ENCODE assay signal across 14 cellular contexts in genomic region chr14:55546212-55546874, GRCh38. TPM values are rescaled to one million over a fixed set of nuclear protein-coding genes. Genes with fewer than 3 reads are reported as not detected.
A peak's percentile ranks its signal among the peaks of the same experiment; 100 is the strongest.
DNase-seq lines count a peak whose midpoint lies in the region; ATAC-seq and TF ChIP-seq lines count a peak whose summit lies in the region.
"Had no signal": no experiment of that assay in that cellular context is flagged by ENCODE, and none has a peak within 500 bp of the region (broad histone marks: within the 10 kb centered on the region; RNA-seq: fewer than 3 reads in every experiment).

No MANE protein-coding gene starts in this region.

- H3K4me1 Mint-ChIP-seq in glutamatergic neuron (ENCODE audit: low read depth, unreplicated experiment), result no peaks in the 10 kb centered on the region
- H3K4me1 Mint-ChIP-seq: H9 had no signal

- ATAC-seq in GM19324 (IDR thresholded peaks at IDR 0.05; ENCODE audit: low FRiP score, unreplicated experiment) (peak; percentile 81), HG02678 (IDR thresholded peaks at IDR 0.05; ENCODE audit: unreplicated experiment) (peak; percentile 76), HG03354 (IDR thresholded peaks at IDR 0.05; ENCODE audit: poor library complexity, severe bottlenecking, unreplicated experiment) (peak; percentile 71), GM18520 (IDR thresholded peaks at IDR 0.05; ENCODE audit: unreplicated experiment) (no peak)
- ATAC-seq: esophagus mucosa had no signal

- H3K27ac Mint-ChIP-seq in glutamatergic neuron (ENCODE audit: unreplicated experiment), result no peak overlapping the region
- H3K27ac Mint-ChIP-seq: H9 had no signal

- H3K4me3 ChIP-seq in GM08714 (ENCODE audit: low read length), result peak overlapping the region; percentile 44; the same call in 1 of the 2 replicates
- H3K4me3 ChIP-seq: lung, skin epidermis, thoracic aorta had no signal

- H3K36me3 Mint-ChIP-seq in glutamatergic neuron (ENCODE audit: unreplicated experiment), result no peaks in the 10 kb centered on the region

- no peak for DNase-seq in NCI-H510A (lab: John Stamatoyannopoulos, UW)
- DNase-seq in glutamatergic neuron, result no peak
- no peak for DNase-seq in stimulated activated naive CD4-positive, alpha-beta T cell treated with Interleukin-2 at 50 U/mL for 16 hours (lab: John Stamatoyannopoulos, UW)
- DNase-seq: H9, NCI-H226 had no signal

- H3K4me3 Mint-ChIP-seq in glutamatergic neuron (ENCODE audit: unreplicated experiment), result no peak overlapping the region
- H3K4me3 Mint-ChIP-seq: H9 had no signal

- TF ChIP-seq CTCF in glutamatergic neuron (IDR thresholded peaks at IDR 0.05; ENCODE audit: partially characterized antibody, unreplicated experiment), result no peak

- H3K27me3 Mint-ChIP-seq in glutamatergic neuron (ENCODE audit: unreplicated experiment), result peaks cover 2% of the 10 kb centered on the region

- H3K9me3 Mint-ChIP-seq in glutamatergic neuron (ENCODE audit: unreplicated experiment), result no peaks in the 10 kb centered on the region
- H3K9me3 Mint-ChIP-seq: H9 had no signal

RNA-seq across cellular contexts. Expression of gene KTN1, which starts 33.7 kb away (rescaled TPM):
- 108 TPM for total RNA-seq in glutamatergic neuron (ENCODE audit: unreplicated experiment)
